Comparison of ENCODE assay signal across 12 cellular contexts in genomic region chr11:74417379-74417804, GRCh38. TPM values are rescaled to one million over a fixed set of nuclear protein-coding genes. Genes with fewer than 3 reads are reported as not detected.
A peak's percentile ranks its signal among the peaks of the same experiment; 100 is the strongest.
DNase-seq lines count a peak whose midpoint lies in the region; ATAC-seq, FAIRE-seq and TF ChIP-seq lines count a peak whose summit lies in the region.
"Had no signal": no experiment of that assay in that cellular context is flagged by ENCODE, and none has a peak within 500 bp of the region (broad histone marks: within the 10 kb centered on the region; RNA-seq: fewer than 3 reads in every experiment).

No MANE protein-coding gene starts in this region.

- H3K9ac ChIP-seq in keratinocyte (ENCODE audit: control insufficient read depth, extremely low read depth, insufficient read depth, low read length) = no peak overlapping the region

- H3K4me3 ChIP-seq in keratinocyte (ENCODE audit: control insufficient read depth in 2 of 3, extremely low read depth in 1 of 3, insufficient read depth in 2 of 3, low read depth in 1 of 3, low read length in 3 of 3) (no peak overlapping the region), upper lobe of right lung (no peak overlapping the region)

- no peaks in the 10 kb centered on the region for H3K27me3 Mint-ChIP-seq in activated naive CD4-positive, alpha-beta T cell treated with anti-CD3 and anti-CD28 coated beads for 36 hours (ENCODE audit: low read depth)
- peaks cover 3% of the 10 kb centered on the region for H3K27me3 Mint-ChIP-seq in activated naive CD4-positive, alpha-beta T cell treated with anti-CD3 and anti-CD28 coated beads, Interleukin-2, amount 10 ng/mL, durations not matched to agents 7 days and 5 days
- peaks cover 0 to 6% of the 10 kb centered on the region in 2 donors for H3K27me3 Mint-ChIP-seq in T-cell

- H3K27me3 ChIP-seq in keratinocyte (ENCODE audit: control insufficient read depth, extremely low read depth, insufficient read depth, low read length) (no peaks in the 10 kb centered on the region), upper lobe of right lung (no peaks in the 10 kb centered on the region)

- H3K4me1 Mint-ChIP-seq in activated naive CD4-positive, alpha-beta T cell treated with anti-CD3 and anti-CD28 coated beads for 36 hours (ENCODE audit: low read depth) = peaks cover 35% of the 10 kb centered on the region
- H3K4me1 Mint-ChIP-seq in activated naive CD4-positive, alpha-beta T cell treated with anti-CD3 and anti-CD28 coated beads, Interleukin-2, amount 10 ng/mL, durations not matched to agents 7 days and 5 days = peaks cover 10% of the 10 kb centered on the region
- H3K4me1 Mint-ChIP-seq in T-cell = peaks cover 17 to 25% (median 24%) of the 10 kb centered on the region in 3 donors
- H3K4me1 Mint-ChIP-seq: memory B cell had no signal

- H3K27ac ChIP-seq in keratinocyte (ENCODE audit: control insufficient read depth, insufficient read depth, low read length) (peak overlapping the region; percentile 58), upper lobe of right lung (no peak overlapping the region)

- H4K20me1 ChIP-seq in keratinocyte (ENCODE audit: control insufficient read depth, extremely low read depth, insufficient read depth, low read length) = no peaks in the 10 kb centered on the region

- H3K4me1 ChIP-seq in keratinocyte (ENCODE audit: control insufficient read depth, extremely low read depth, insufficient read depth, low read length) = peaks cover 32% of the 10 kb centered on the region
- H3K4me1 ChIP-seq in upper lobe of right lung = peaks cover 4% of the 10 kb centered on the region

- H3K9me1 ChIP-seq in keratinocyte (ENCODE audit: control insufficient read depth, extremely low read depth, insufficient read depth, low read length) = no peaks in the 10 kb centered on the region

- no peaks in the 10 kb centered on the region for H3K36me3 Mint-ChIP-seq in activated naive CD4-positive, alpha-beta T cell treated with anti-CD3 and anti-CD28 coated beads for 36 hours (ENCODE audit: low read depth)
- H3K36me3 Mint-ChIP-seq in activated naive CD4-positive, alpha-beta T cell treated with anti-CD3 and anti-CD28 coated beads, Interleukin-2, amount 10 ng/mL, durations not matched to agents 7 days and 5 days = no peaks in the 10 kb centered on the region
- H3K36me3 Mint-ChIP-seq in T-cell = no peaks in the 10 kb centered on the region
- H3K36me3 Mint-ChIP-seq: memory B cell had no signal

- no peak for TF ChIP-seq CTCF in keratinocyte (optimal IDR thresholded peaks at IDR 0.05 in 1 of 3, IDR thresholded peaks at IDR 0.05 in 1 of 3, conservative IDR thresholded peaks at IDR 0.05 in 1 of 3; ENCODE audit: extremely low read depth in 1 of 3, insufficient read depth in 2 of 3, low read length in 3 of 3)
- TF ChIP-seq CTCF in upper lobe of right lung (IDR thresholded peaks at IDR 0.05) = no peak

- ATAC-seq in T-cell (replicated peaks in 1 of 4) (peak; percentile 32 to 84 (median 40)), upper lobe of right lung (peak; percentile 19), GM18870 (IDR thresholded peaks at IDR 0.05; ENCODE audit: unreplicated experiment) (no peak)

- peak overlapping the region; percentile 81 for H3K27ac Mint-ChIP-seq in activated naive CD4-positive, alpha-beta T cell treated with anti-CD3 and anti-CD28 coated beads for 36 hours
- H3K27ac Mint-ChIP-seq in activated naive CD4-positive, alpha-beta T cell treated with anti-CD3 and anti-CD28 coated beads, Interleukin-2, amount 10 ng/mL, durations not matched to agents 7 days and 5 days = no peak overlapping the region
- H3K27ac Mint-ChIP-seq in T-cell = peak overlapping the region; percentile 71 to 84
- H3K27ac Mint-ChIP-seq: memory B cell had no signal

- CTCF ChIA-PET in activated naive CD4-positive, alpha-beta T cell treated with anti-CD3 and anti-CD28 coated beads for 36 hours (lab: Charles Lee) = interaction anchor here (0.8 to 1.1 kb wide), 3 partner anchors 19 to 33 kb away, joined by 3 read pairs; no protein-coding TSS in a partner anchor
- CTCF ChIA-PET in activated naive CD4-positive, alpha-beta T cell treated with anti-CD3 and anti-CD28 coated beads, Interleukin-2, amount 10 ng/mL, durations not matched to agents 7 days and 5 days (lab: Charles Lee) = interaction anchor here (0.8 kb wide), 1 partner anchor 8 kb away, joined by 3 read pairs; no protein-coding TSS in a partner anchor
- CTCF ChIA-PET in T-cell (lab: Charles Lee) = interaction anchor here in 1 of 2 donors (0.8 kb wide), 1 partner anchor 19 kb away, joined by 3 read pairs; the partner anchor contains the start of gene PGM2L1

- peak; percentile 88 for FAIRE-seq in keratinocyte (lab: Jason Lieb, UNC)
- FAIRE-seq: GM19239 had no signal

- dilution Hi-C loops in keratinocyte (cut with MboI; ENCODE audit: extremely low pct_ligation_motif_present, low sequenced_read_pairs) = no loop called here

- H3K4me2 ChIP-seq in keratinocyte (ENCODE audit: control insufficient read depth, extremely low read depth, insufficient read depth, low read depth, low read length) = peak overlapping the region; percentile 33

- DNase-seq in activated naive CD4-positive, alpha-beta T cell treated with anti-CD3 and anti-CD28 coated beads for 36 hours = no peak
- no peak for DNase-seq in activated naive CD4-positive, alpha-beta T cell treated with anti-CD3 and anti-CD28 coated beads, Interleukin-2, amount 10 ng/mL, durations not matched to agents 7 days and 5 days
- DNase-seq in T-cell (peak in 2 of 34 experiments; percentile 2 to 3), keratinocyte (ENCODE audit: low read depth, low spot score) (no peak), upper lobe of right lung (no peak), dedifferentiated amniotic fluid mesenchymal stem cell (ENCODE audit: extremely low spot score) (no peak), ureter (ENCODE audit: low spot score) (no peak)
- DNase-seq: cerebellar nuclear complex had no signal

- H3K9me3 Mint-ChIP-seq in activated naive CD4-positive, alpha-beta T cell treated with anti-CD3 and anti-CD28 coated beads for 36 hours = no peaks in the 10 kb centered on the region
- H3K9me3 Mint-ChIP-seq in activated naive CD4-positive, alpha-beta T cell treated with anti-CD3 and anti-CD28 coated beads, Interleukin-2, amount 10 ng/mL, durations not matched to agents 7 days and 5 days = no peaks in the 10 kb centered on the region
- H3K9me3 Mint-ChIP-seq in T-cell = no peaks in the 10 kb centered on the region
- H3K9me3 Mint-ChIP-seq: memory B cell had no signal

- intact Hi-C loops in activated naive CD4-positive, alpha-beta T cell treated with anti-CD3 and anti-CD28 coated beads for 36 hours (cut with micrococcal nuclease) = loop anchor here (1.0 kb wide), 2 partner anchors 19 to 27 kb away; partner anchors contain the start of gene PGM2L1
- intact Hi-C loops in upper lobe of right lung (cut with DNase I) = no loop called here

- H2AFZ ChIP-seq in keratinocyte (ENCODE audit: control insufficient read depth, low read length) = no peak overlapping the region

- H3K9me3 ChIP-seq in keratinocyte (ENCODE audit: control insufficient read depth, low read depth, low read length) (no peaks in the 10 kb centered on the region), upper lobe of right lung (no peaks in the 10 kb centered on the region)

- no peak overlapping the region for H3K4me3 Mint-ChIP-seq in activated naive CD4-positive, alpha-beta T cell treated with anti-CD3 and anti-CD28 coated beads for 36 hours
- no peak overlapping the region for H3K4me3 Mint-ChIP-seq in activated naive CD4-positive, alpha-beta T cell treated with anti-CD3 and anti-CD28 coated beads, Interleukin-2, amount 10 ng/mL, durations not matched to agents 7 days and 5 days
- no peak overlapping the region for H3K4me3 Mint-ChIP-seq in T-cell
- H3K4me3 Mint-ChIP-seq: memory B cell had no signal

- no peaks in the 10 kb centered on the region for H3K36me3 ChIP-seq in keratinocyte (ENCODE audit: control insufficient read depth in 2 of 2, extremely low read depth in 1 of 2, insufficient read depth in 2 of 2, low read length in 2 of 2)
- H3K36me3 ChIP-seq in upper lobe of right lung = no peaks in the 10 kb centered on the region

- POLR2A ChIA-PET in T-cell (lab: Charles Lee) = interaction anchor here in 1 of 2 donors (0.7 kb wide), 1 partner anchor 31 kb away, joined by 4 read pairs; no protein-coding TSS in a partner anchor

- H3K79me2 ChIP-seq in keratinocyte (ENCODE audit: control insufficient read depth, insufficient read depth, low read length) = no peaks in the 10 kb centered on the region

RNA-seq across cellular contexts. Expression of gene PGM2L1, which starts 19.2 kb away (rescaled TPM):
- total RNA-seq in activated naive CD4-positive, alpha-beta T cell treated with anti-CD3 and anti-CD28 coated beads for 36 hours = 10 to 100 TPM; 11.9 to 13.4 TPM
- total RNA-seq in T-cell (10 to 100 TPM in 4 of 5 donors, 1 to 10 TPM in 1; 8.6 to 17.0 (median 15.0) TPM), upper lobe of right lung (5.1 TPM), ureter (6.4 TPM)
- polyA plus RNA-seq in keratinocyte = 2.3 to 3.1 TPM (median 2.7 TPM) in 3 replicates
- 0.81 TPM for polyA plus RNA-seq in keratinocyte (2011; ENCODE audit: low read depth)
- 2.0 and 3.6 TPM in 2 replicates for polyA plus RNA-seq in keratinocyte (2011; cell fraction: cytosol; rRNA removed)
- 5.0 and 6.0 TPM in 2 replicates for polyA plus RNA-seq in keratinocyte (2011; cell fraction: nucleus; rRNA removed)
- polyA plus RNA-seq in keratinocyte (2012; ENCODE audit: low replicate concordance) = 0.63 and 3.4 TPM in 2 replicates
- 1.1 to 4.4 TPM (median 2.1 TPM) in 3 replicates for polyA minus RNA-seq in keratinocyte
- 7.7 TPM for polyA minus RNA-seq in keratinocyte (2011; cell fraction: cytosol; rRNA and poly(A)+ RNA removed)
- polyA minus RNA-seq in keratinocyte (2011; cell fraction: nucleus; rRNA and poly(A)+ RNA removed) = 8.2 and 12.6 TPM in 2 replicates

RNA-seq across cellular contexts. Expression of gene KCNE3, which starts 50.0 kb away (rescaled TPM):
- total RNA-seq in activated naive CD4-positive, alpha-beta T cell treated with anti-CD3 and anti-CD28 coated beads for 36 hours = not detected
- under 1 TPM in 2 of 5 donors, not detected in 3; 0.16 to 0.73 TPM for total RNA-seq in T-cell
- polyA plus RNA-seq in keratinocyte = not detected in 3 replicates
- not detected for polyA plus RNA-seq in keratinocyte (2011; ENCODE audit: low read depth)
- polyA plus RNA-seq in keratinocyte (2011; cell fraction: cytosol; rRNA removed) = not detected in 2 replicates
- polyA plus RNA-seq in keratinocyte (2011; cell fraction: nucleus; rRNA removed) = 0.16 TPM in 1 of 2 replicates, not detected in the other
- polyA plus RNA-seq in keratinocyte (2012; ENCODE audit: low replicate concordance) = not detected in 2 replicates
- polyA minus RNA-seq in keratinocyte = not detected in 3 replicates
- not detected for polyA minus RNA-seq in keratinocyte (2011; cell fraction: cytosol; rRNA and poly(A)+ RNA removed)
- polyA minus RNA-seq in keratinocyte (2011; cell fraction: nucleus; rRNA and poly(A)+ RNA removed) = not detected in 2 replicates
- total RNA-seq in upper lobe of right lung = 20.9 TPM
- 5.9 TPM for total RNA-seq in ureter
- total RNA-seq: T-helper 1 cell treated with Interleukin-12 subunit alpha and Interleukin-12 subunit beta and Interleukin-4 antibody, amounts not matched to agents 30 ng/mL and 1 ng/mL, for 36 hours had no signal
